ENCODE assay signal across 1 cellular context in genomic region chr10:86711237-86711956, GRCh38.
TF ChIP-seq lines count a peak whose summit lies in the region.

No MANE protein-coding gene starts in this region.

TF ChIP-seq in GM12878, 131 proteins besides CTCF, POLR2A, EP300 and RAD21 (continued from another document):
- TF ChIP-seq ZBTB40 (IDR thresholded peaks at IDR 0.05; ENCODE audit: borderline replicate concordance) (no peak), ZBED1 (IDR thresholded peaks at IDR 0.05; ENCODE audit: borderline replicate concordance) (no peak), GATAD2B (conservative IDR thresholded peaks at IDR 0.05; ENCODE audit: low read depth) (peak; percentile 98), PAX5 (IDR thresholded peaks at IDR 0.05; ENCODE audit: borderline replicate concordance, low read depth, low read length) (peak; percentile 66; the same call in 1 of the 2 replicates), MYC (IDR thresholded peaks at IDR 0.05; ENCODE audit: insufficient read depth, insufficient read length, insufficient replicate concordance, low read length, severe bottlenecking) (no peak), CHD2 (IDR thresholded peaks at IDR 0.05; ENCODE audit: borderline replicate concordance, low read depth, low read length) (no peak), SRF (IDR thresholded peaks at IDR 0.05; ENCODE audit: low read depth in 2 of 2, low read length in 2 of 2) (0 out of 4 replicates have a peak, but pooled peaks of 1 of the 2 experiments have one; percentile 24), IRF5 (IDR thresholded peaks at IDR 0.05; ENCODE audit: borderline replicate concordance) (no peak), NRF1 (conservative IDR thresholded peaks at IDR 0.05; ENCODE audit: low read depth, low read length) (no peak), RFX5 (IDR thresholded peaks at IDR 0.05; ENCODE audit: low read depth, low read length) (no peak), SREBF2 (IDR thresholded peaks at IDR 0.05; ENCODE audit: low read length) (no peak), IKZF1 (conservative IDR thresholded peaks at IDR 0.05) (peak; percentile 94), POLR2AphosphoS2 (IDR thresholded peaks at IDR 0.05; ENCODE audit: low read depth, low read length) (no peak), BRCA1 (IDR thresholded peaks at IDR 0.05; ENCODE audit: low read depth, low read length) (no peak), ZNF207 (IDR thresholded peaks at IDR 0.05; ENCODE audit: borderline replicate concordance) (0 out of 2 replicates have a peak, but pooled peaks have one; percentile 55), SUZ12 (IDR thresholded peaks at IDR 0.05; ENCODE audit: unreplicated experiment) (no peak), PKNOX1 (IDR thresholded peaks at IDR 0.05) (no peak), CREM (IDR thresholded peaks at IDR 0.05; ENCODE audit: low read depth) (0 out of 2 replicates have a peak, but pooled peaks have one; percentile 13), STAT3 (IDR thresholded peaks at IDR 0.05; ENCODE audit: low read depth, low read length) (no peak), PAX8 (IDR thresholded peaks at IDR 0.05) (no peak), ZSCAN29 (IDR thresholded peaks at IDR 0.05) (no peak), HDGF (IDR thresholded peaks at IDR 0.05) (no peak), ESRRA (IDR thresholded peaks at IDR 0.05; ENCODE audit: low read length) (no peak), IKZF2 (IDR thresholded peaks at IDR 0.05) (no peak), YY1 (IDR thresholded peaks at IDR 0.05; ENCODE audit: low read depth, low read length) (peak; percentile 86), NR2F1 (conservative IDR thresholded peaks at IDR 0.05) (peak; percentile 67), CBX5 (IDR thresholded peaks at IDR 0.05; ENCODE audit: low read depth) (no peak; the same call in 1 of the 2 replicates), ZNF217 (IDR thresholded peaks at IDR 0.05) (no peak; the same call in 1 of the 2 replicates)
TF ChIP-seq in GM12878: peak in this region for 38.
